12 cellular contexts compared by ENCODE assay signal in the genomic region with DNA sequence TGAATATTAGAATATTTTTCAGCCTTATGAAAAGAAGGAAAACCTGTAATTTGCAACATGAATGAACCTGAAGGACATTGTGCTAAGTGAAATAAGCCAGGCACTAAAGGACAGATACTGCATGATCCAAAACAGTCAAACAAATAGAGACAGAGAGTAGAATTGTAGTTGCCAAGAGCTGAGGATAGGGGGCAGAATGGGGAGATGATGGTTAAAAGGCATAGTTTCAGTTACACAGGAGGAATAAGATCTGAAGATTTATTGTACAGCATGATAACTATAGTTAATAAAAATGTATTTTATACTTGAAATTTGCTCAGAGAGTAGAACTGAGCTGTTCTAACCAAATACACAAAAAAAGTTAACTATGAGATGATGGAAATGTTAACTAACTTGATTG.
DNase-seq lines count a peak whose midpoint lies in the region; FAIRE-seq and TF ChIP-seq lines count a peak whose summit lies in the region.
"Had no signal": no experiment of that assay in that cellular context is flagged by ENCODE, and none has a peak within 500 bp of the region (broad histone marks: within the 10 kb centered on the region; RNA-seq: fewer than 3 reads in every experiment).

No MANE protein-coding gene starts in this region.

- H3K27me3 ChIP-seq in right atrium auricular region = no peaks in the 10 kb centered on the region
- H3K27me3 ChIP-seq: hepatocyte had no signal

- TF ChIP-seq CTCF in C4-2B (conservative IDR thresholded peaks at IDR 0.05) (peak; percentile 51), fibroblast of the aortic adventitia (IDR thresholded peaks at IDR 0.05; ENCODE audit: insufficient read depth, low read length) (peak; percentile 46), right atrium auricular region (IDR thresholded peaks at IDR 0.05) (no peak)

- DNase-seq in GM18507 (ENCODE audit: extremely low spot score, insufficient read length, low read depth) = no peak
- DNase-seq in OCI-M1 (lab: John Stamatoyannopoulos, UW) = peak; percentile 54
- DNase-seq in fibroblast of the aortic adventitia (ENCODE audit: low read depth) = no peak
- no peak for DNase-seq in substantia nigra (lab: John Stamatoyannopoulos, UW)
- no peak for DNase-seq in right atrium auricular region (ENCODE audit: low spot score)
- DNase-seq in HuH-7 (ENCODE audit: low spot score) = no peak
- DNase-seq in NCI-H345 treated with DMSO at 0.1 percent for 48 hours (lab: John Stamatoyannopoulos, UW; ENCODE audit: unreplicated experiment) = no peak
- DNase-seq: NCI-H1694, nephron progenitor cell had no signal

- H3K36me3 ChIP-seq in right atrium auricular region = no peaks in the 10 kb centered on the region

- peak; percentile 18 for FAIRE-seq in GM18507 (lab: Jason Lieb, UNC)

- no peaks in the 10 kb centered on the region for H3K4me1 ChIP-seq in right atrium auricular region

- H3K9me3 ChIP-seq in right atrium auricular region = peaks cover 0 to 7% of the 10 kb centered on the region in 2 donors

- H3K27ac ChIP-seq in C4-2B (no peak overlapping the region), substantia nigra (ENCODE audit: low read depth, low read length, poor library complexity, severe bottlenecking) (no peak overlapping the region), right atrium auricular region (no peak overlapping the region)
- H3K27ac ChIP-seq: hepatocyte, SK-N-MC had no signal

- no peak overlapping the region for H3K4me3 ChIP-seq in fibroblast of the aortic adventitia (ENCODE audit: low read depth, low read length)
- no peak overlapping the region for H3K4me3 ChIP-seq in right atrium auricular region
- H3K4me3 ChIP-seq: hepatocyte, SK-N-MC had no signal

Comparison
In these comparisons a context has a peak if more than half of its experiments do, and no peak if none do; other contexts are left out.
1. CTCF ChIP-seq: peak in C4-2B (single experiment) and fibroblast of the aortic adventitia (single experiment); none in right atrium auricular region (0 of 2).